In genomic region chr5:11504083-11504785, GRCh38 we compare ENCODE assay signal across 19 cellular contexts.
"Had no signal": no experiment of that assay in that cellular context is flagged by ENCODE, and none has a peak within 500 bp of the region (broad histone marks: within the 10 kb centered on the region; RNA-seq: fewer than 3 reads in every experiment).

No MANE protein-coding gene starts in this region.

- FAIRE-seq: frontal cortex, TTC549 had no signal

- H3K9me3 ChIP-seq: heart left ventricle, ovary, thyroid gland, vagina had no signal

- H3K27ac ChIP-seq: heart left ventricle, ovary, thyroid gland, vagina had no signal

- H3K27me3 ChIP-seq: heart left ventricle, ovary, thyroid gland, vagina had no signal

- H3K27me3 Mint-ChIP-seq: activated CD4-positive, alpha-beta T cell treated with anti-CD3 and anti-CD28 coated beads, Interleukin-2, amount 10 ng/mL, durations not matched to agents 24 days and 14 days; activated naive CD8-positive, alpha-beta T cell treated with anti-CD3 and anti-CD28 coated beads for 36 hours; dendritic cell treated with granulocyte-macrophage colony-stimulating factor and Interleukin-4, amounts not matched to agents 40 ng/mL and 50 ng/mL, for 4 days; effector memory CD8-positive, alpha-beta T cell had no signal

- H3K27ac Mint-ChIP-seq: activated CD4-positive, alpha-beta T cell treated with anti-CD3 and anti-CD28 coated beads, Interleukin-2, amount 10 ng/mL, durations not matched to agents 24 days and 14 days; activated naive CD8-positive, alpha-beta T cell treated with anti-CD3 and anti-CD28 coated beads for 36 hours; activated T-cell treated with anti-CD3 and anti-CD28 coated beads, Interleukin-2, amount 50 U/mL, for 72 hours; dendritic cell treated with granulocyte-macrophage colony-stimulating factor and Interleukin-4, amounts not matched to agents 40 ng/mL and 50 ng/mL, for 4 days; effector memory CD8-positive, alpha-beta T cell; immature natural killer cell; mesothelial cell of epicardium; stimulated activated effector memory CD8-positive, alpha-beta T cell treated with anti-CD3 and anti-CD28 coated beads, Interleukin-12 subunit alpha, Interleukin-12 subunit beta, amount 100 ng/mL, for 72 hours had no signal

- H3K4me3 Mint-ChIP-seq: activated CD4-positive, alpha-beta T cell treated with anti-CD3 and anti-CD28 coated beads, Interleukin-2, amount 10 ng/mL, durations not matched to agents 24 days and 14 days; activated naive CD8-positive, alpha-beta T cell treated with anti-CD3 and anti-CD28 coated beads for 36 hours; activated T-cell treated with anti-CD3 and anti-CD28 coated beads, Interleukin-2, amount 50 U/mL, for 72 hours; dendritic cell treated with granulocyte-macrophage colony-stimulating factor and Interleukin-4, amounts not matched to agents 40 ng/mL and 50 ng/mL, for 4 days; effector memory CD8-positive, alpha-beta T cell; immature natural killer cell; mesothelial cell of epicardium; neural crest cell; stimulated activated effector memory CD8-positive, alpha-beta T cell treated with anti-CD3 and anti-CD28 coated beads, Interleukin-12 subunit alpha, Interleukin-12 subunit beta, amount 100 ng/mL, for 72 hours had no signal

- H3K36me3 Mint-ChIP-seq: activated naive CD8-positive, alpha-beta T cell treated with anti-CD3 and anti-CD28 coated beads for 36 hours; immature natural killer cell; mesothelial cell of epicardium; stimulated activated effector memory CD8-positive, alpha-beta T cell treated with anti-CD3 and anti-CD28 coated beads, Interleukin-12 subunit alpha, Interleukin-12 subunit beta, amount 100 ng/mL, for 72 hours had no signal

- H3K9me3 Mint-ChIP-seq: activated CD4-positive, alpha-beta T cell treated with anti-CD3 and anti-CD28 coated beads, Interleukin-2, amount 10 ng/mL, durations not matched to agents 24 days and 14 days; activated naive CD8-positive, alpha-beta T cell treated with anti-CD3 and anti-CD28 coated beads for 36 hours; activated T-cell treated with anti-CD3 and anti-CD28 coated beads, Interleukin-2, amount 50 U/mL, for 72 hours; dendritic cell treated with granulocyte-macrophage colony-stimulating factor and Interleukin-4, amounts not matched to agents 40 ng/mL and 50 ng/mL, for 4 days; immature natural killer cell; mesothelial cell of epicardium; neural crest cell had no signal

- DNase-seq: activated CD4-positive, alpha-beta T cell treated with anti-CD3 and anti-CD28 coated beads, Interleukin-2, amount 10 ng/mL, durations not matched to agents 24 days and 14 days; activated CD4-positive, CD25-positive, alpha-beta regulatory T cell; activated CD8-positive, alpha-beta memory T cell treated with anti-CD3 and anti-CD28 coated beads, Interleukin-2, amount 50 U/mL, for 48 hours; activated naive CD8-positive, alpha-beta T cell treated with anti-CD3 and anti-CD28 coated beads for 36 hours; activated T-cell treated with anti-CD3 and anti-CD28 coated beads, Interleukin-2, amount 50 U/mL, for 72 hours; cerebellar nuclear complex; effector memory CD8-positive, alpha-beta T cell; heart left ventricle; immature natural killer cell; ovary; T-helper 2 cell; thyroid gland had no signal

- H3K36me3 ChIP-seq: heart left ventricle, ovary, thyroid gland, vagina had no signal

- H3K4me1 Mint-ChIP-seq: activated CD4-positive, alpha-beta T cell treated with anti-CD3 and anti-CD28 coated beads, Interleukin-2, amount 10 ng/mL, durations not matched to agents 24 days and 14 days; activated naive CD8-positive, alpha-beta T cell treated with anti-CD3 and anti-CD28 coated beads for 36 hours; immature natural killer cell; stimulated activated effector memory CD8-positive, alpha-beta T cell treated with anti-CD3 and anti-CD28 coated beads, Interleukin-12 subunit alpha, Interleukin-12 subunit beta, amount 100 ng/mL, for 72 hours had no signal

- H3K4me3 ChIP-seq: heart left ventricle, ovary, thyroid gland, vagina had no signal

- ATAC-seq: activated T-cell treated with anti-CD3 and anti-CD28 coated beads, Interleukin-2, amount 50 U/mL, for 72 hours; effector memory CD8-positive, alpha-beta T cell; heart left ventricle; stimulated activated effector memory CD8-positive, alpha-beta T cell treated with anti-CD3 and anti-CD28 coated beads, Interleukin-12 subunit alpha, Interleukin-12 subunit beta, amount 100 ng/mL, for 72 hours had no signal

- H3K4me1 ChIP-seq: heart left ventricle, thyroid gland, vagina had no signal
